Comparison of ENCODE assay signal across 15 cellular contexts in genomic region chr3:188531210-188531609, GRCh38.
DNase-seq lines count a peak whose midpoint lies in the region; ATAC-seq and TF ChIP-seq lines count a peak whose summit lies in the region.
"Had no signal": no experiment of that assay in that cellular context is flagged by ENCODE, and none has a peak within 500 bp of the region (broad histone marks: within the 10 kb centered on the region; RNA-seq: fewer than 3 reads in every experiment).

No MANE protein-coding gene starts in this region.

- H3K27ac ChIP-seq in GM23248 (peak overlapping the region; percentile 34), SJSA1 (peak overlapping the region; percentile 95)
- H3K27ac ChIP-seq: ascending aorta, lower lobe of right lung had no signal

- peak; percentile 74 for DNase-seq in GM23248
- peak; percentile 66 to 72 for DNase-seq in SJSA1 (ENCODE audit: low read depth in 1 of 2, low spot score in 2 of 2)
- peak; percentile 30 for DNase-seq in epithelial cell of proximal tubule (ENCODE audit: low read depth)
- peak; percentile 90 for DNase-seq in pulmonary artery endothelial cell (ENCODE audit: low read depth, low spot score)
- DNase-seq: activated B cell treated with CpG ODN at 0.5 μM for 24 hours, GOT3, lower lobe of right lung, natural killer cell, NCI-H1092, RPMI8226, substantia nigra had no signal

- ATAC-seq in HG02798 (IDR thresholded peaks at IDR 0.05; ENCODE audit: poor library complexity, unreplicated experiment), result no peak
- ATAC-seq in HG03460 (IDR thresholded peaks at IDR 0.05; ENCODE audit: unreplicated experiment), result no peak
- ATAC-seq in HG03520 (IDR thresholded peaks at IDR 0.05; ENCODE audit: unreplicated experiment), result no peak
- ATAC-seq: lower lobe of right lung, natural killer cell had no signal

- H3K79me2 ChIP-seq in GM23248 (ENCODE audit: insufficient read depth), result peaks cover 52% of the 10 kb centered on the region

- no peak overlapping the region for H3K4me2 ChIP-seq in GM23248 (ENCODE audit: unreplicated experiment)

- H3K36me3 ChIP-seq in GM23248 (ENCODE audit: low read depth), result peaks cover 2% of the 10 kb centered on the region; the same call in 1 of the 2 replicates
- peaks cover 29% of the 10 kb centered on the region for H3K36me3 ChIP-seq in SJSA1
- H3K36me3 ChIP-seq: lower lobe of right lung had no signal

- no peak overlapping the region for H3K9ac ChIP-seq in GM23248

- H3K9me3 ChIP-seq in GM23248 (ENCODE audit: low read depth) (no peaks in the 10 kb centered on the region), SJSA1 (replicated peaks) (no peaks in the 10 kb centered on the region)
- H3K9me3 ChIP-seq: ascending aorta, lower lobe of right lung had no signal

- no peak overlapping the region for H3K4me3 ChIP-seq in GM23248
- H3K4me3 ChIP-seq in SJSA1, result no peak overlapping the region
- no peak overlapping the region for H3K4me3 ChIP-seq in epithelial cell of proximal tubule (ENCODE audit: low read depth, low read length)
- H3K4me3 ChIP-seq: ascending aorta, lower lobe of right lung had no signal

- 0 out of 2 replicates have a peak, but pooled peaks cover 3% of the 10 kb centered on the region for H4K20me1 ChIP-seq in GM23248 (ENCODE audit: insufficient read depth)

- peaks cover 17% of the 10 kb centered on the region for H3F3A ChIP-seq in GM23248 (ENCODE audit: insufficient read depth)

- no peaks in the 10 kb centered on the region for H3K9me2 ChIP-seq in GM23248 (ENCODE audit: insufficient read depth)

- H3K4me1 ChIP-seq in GM23248 (ENCODE audit: insufficient read depth), result peaks cover 71% of the 10 kb centered on the region
- peaks cover 65% of the 10 kb centered on the region for H3K4me1 ChIP-seq in SJSA1 (replicated peaks)
- H3K4me1 ChIP-seq: lower lobe of right lung had no signal

- TF ChIP-seq CTCF in epithelial cell of proximal tubule (conservative IDR thresholded peaks at IDR 0.05; ENCODE audit: low read depth, low read length), result no peak

- in situ Hi-C loops in GM23248 (cut with MboI), result no loop called here

- H2AFZ ChIP-seq in GM23248, result no peak overlapping the region

- H3K27me3 ChIP-seq in GM23248 (replicated peaks; ENCODE audit: insufficient read depth) (no peaks in the 10 kb centered on the region), SJSA1 (replicated peaks) (no peaks in the 10 kb centered on the region)
- H3K27me3 ChIP-seq: ascending aorta had no signal

Comparison
In these comparisons a context has a peak if more than half of its experiments do, and no peak if none do; other contexts are left out.
1. DNase-seq: peak in every context shown above with its lines; median percentile 90 in pulmonary artery endothelial cell; 74 in GM23248; 69 in SJSA1; 30 in epithelial cell of proximal tubule.